In the genomic region with DNA sequence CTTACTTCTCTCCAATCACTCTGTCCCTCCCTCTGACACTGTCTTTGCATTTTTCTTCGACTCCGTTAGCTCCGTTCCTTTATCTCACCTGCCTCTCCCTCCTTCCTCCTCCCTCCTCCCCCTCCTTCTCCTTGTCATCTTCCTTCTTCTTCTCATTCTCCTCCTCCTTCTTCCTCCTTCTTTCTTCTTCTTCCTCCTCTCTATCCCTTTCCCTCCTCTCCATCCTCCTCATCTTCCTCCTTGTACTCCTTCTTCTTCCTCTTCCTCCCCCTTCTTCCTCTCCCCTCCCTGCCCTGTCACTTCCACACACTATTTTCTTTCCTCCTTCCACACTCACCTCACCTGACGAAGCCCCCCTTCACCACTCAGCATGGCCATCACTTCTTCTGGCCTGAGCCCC, we compare ENCODE assay signal across 28 cellular contexts. TPM values are rescaled to one million over a fixed set of nuclear protein-coding genes. Genes with fewer than 3 reads are reported as not detected.
"Had no signal": no experiment of that assay in that cellular context is flagged by ENCODE, and none has a peak within 500 bp of the region (broad histone marks: within the 10 kb centered on the region; RNA-seq: fewer than 3 reads in every experiment).

No MANE protein-coding gene starts in this region.

- H3K4me3 Mint-ChIP-seq: naive B cell; naive thymus-derived CD8-positive, alpha-beta T cell; natural killer cell treated with Interleukin-12 subunit alpha and Interleukin-12 subunit beta and Interleukin-15 and Interleukin-18, amount 100 ng/mL, for 72 hours; neural crest cell; stimulated activated effector memory CD8-positive, alpha-beta T cell treated with anti-CD3 and anti-CD28 coated beads, Interleukin-12 subunit alpha, Interleukin-12 subunit beta, amount 100 ng/mL, for 72 hours; stimulated activated naive B cell treated with anti-CD40 and anti-IgM and Interleukin-4, amounts not matched to agents 10 μg/mL and 1 μg/mL and 100 μg/mL, for 72 hours; stimulated activated naive CD8-positive, alpha-beta T cell treated with anti-CD3 and anti-CD28 coated beads, Interleukin-15, Interleukin-2, amounts not matched to agents 100 ng/mL and 50 ng/mL, for 24 hours; type B pancreatic cell had no signal

- H3K36me3 ChIP-seq: neutrophil, pancreas, prostate gland, right lobe of liver, sigmoid colon, stomach, thoracic aorta, thyroid gland, tibial nerve, upper lobe of right lung, uterus had no signal

- H3K4me1 ChIP-seq: pancreas, prostate gland, right lobe of liver, stomach, thyroid gland, tibial nerve, upper lobe of right lung, uterus had no signal

- H3K9me3 ChIP-seq: neutrophil, pancreas, prostate gland, right lobe of liver, sigmoid colon, stomach, thoracic aorta, thyroid gland, upper lobe of right lung, uterus had no signal

- H3K27ac ChIP-seq: neutrophil, pancreas, prostate gland, right lobe of liver, sigmoid colon, stomach, thoracic aorta, thyroid gland, tibial nerve, upper lobe of right lung, uterus had no signal

- H3K36me3 Mint-ChIP-seq: naive B cell; naive thymus-derived CD8-positive, alpha-beta T cell; natural killer cell treated with Interleukin-12 subunit alpha and Interleukin-12 subunit beta and Interleukin-15 and Interleukin-18, amount 100 ng/mL, for 72 hours; stimulated activated effector memory CD8-positive, alpha-beta T cell treated with anti-CD3 and anti-CD28 coated beads, Interleukin-12 subunit alpha, Interleukin-12 subunit beta, amount 100 ng/mL, for 72 hours; stimulated activated naive B cell treated with anti-CD40 and anti-IgM and Interleukin-4, amounts not matched to agents 10 μg/mL and 1 μg/mL and 100 μg/mL, for 72 hours; type B pancreatic cell had no signal

- H3K27ac Mint-ChIP-seq: naive thymus-derived CD8-positive, alpha-beta T cell; natural killer cell treated with Interleukin-12 subunit alpha and Interleukin-12 subunit beta and Interleukin-15 and Interleukin-18, amount 100 ng/mL, for 72 hours; nephron progenitor cell; stimulated activated effector memory CD8-positive, alpha-beta T cell treated with anti-CD3 and anti-CD28 coated beads, Interleukin-12 subunit alpha, Interleukin-12 subunit beta, amount 100 ng/mL, for 72 hours; stimulated activated naive B cell treated with anti-CD40 and anti-IgM and Interleukin-4, amounts not matched to agents 10 μg/mL and 1 μg/mL and 100 μg/mL, for 72 hours; stimulated activated naive CD8-positive, alpha-beta T cell treated with anti-CD3 and anti-CD28 coated beads, Interleukin-15, Interleukin-2, amounts not matched to agents 100 ng/mL and 50 ng/mL, for 24 hours; type B pancreatic cell had no signal

- H3K27me3 ChIP-seq: neutrophil, right lobe of liver, sigmoid colon, stomach, thyroid gland, tibial nerve, upper lobe of right lung, uterus had no signal

- DNase-seq: naive B cell; naive thymus-derived CD8-positive, alpha-beta T cell; nephron progenitor cell; nucleus accumbens; pancreas; right cardiac atrium; right lobe of liver; sigmoid colon; small intestine; stimulated activated CD4-positive, alpha-beta T cell treated with anti-CD3 and anti-CD28 coated beads, Interleukin-15, amount 100 ng/mL, for 24 hours; stimulated activated CD4-positive, alpha-beta T cell treated with anti-CD3 and anti-CD28 coated beads, Interleukin-2, amount 100 ng/mL, for 24 hours; stimulated activated CD4-positive, alpha-beta T cell treated with anti-CD3 and anti-CD28 coated beads, Interleukin-2, amount 100 ng/mL, for 48 hours; stimulated activated CD4-positive, alpha-beta T cell treated with anti-CD3 and anti-CD28 coated beads, Interleukin-4, amount 100 ng/mL, for 24 hours; stimulated activated naive B cell treated with anti-CD40 and anti-IgM and Interleukin-4, amounts not matched to agents 10 μg/mL and 1 μg/mL and 100 μg/mL, for 72 hours; stimulated activated naive CD4-positive, alpha-beta T cell treated with Interleukin-2 at 50 U/mL for 16 hours; stomach; thyroid gland; upper lobe of right lung; uterus had no signal

- H3K4me1 Mint-ChIP-seq: naive B cell; naive thymus-derived CD8-positive, alpha-beta T cell; nephron progenitor cell; stimulated activated effector memory CD8-positive, alpha-beta T cell treated with anti-CD3 and anti-CD28 coated beads, Interleukin-12 subunit alpha, Interleukin-12 subunit beta, amount 100 ng/mL, for 72 hours had no signal

- FAIRE-seq: pancreas, small intestine had no signal

- H3K9me3 Mint-ChIP-seq: natural killer cell treated with Interleukin-12 subunit alpha and Interleukin-12 subunit beta and Interleukin-15 and Interleukin-18, amount 100 ng/mL, for 72 hours; stimulated activated naive CD8-positive, alpha-beta T cell treated with anti-CD3 and anti-CD28 coated beads, Interleukin-15, Interleukin-2, amounts not matched to agents 100 ng/mL and 50 ng/mL, for 24 hours had no signal

- H3K4me3 ChIP-seq: pancreas, prostate gland, right lobe of liver, sigmoid colon, stomach, thoracic aorta, thyroid gland, tibial nerve, upper lobe of right lung, uterus had no signal

RNA-seq across cellular contexts. Expression of a gene that starts 53.0 kb away (rescaled TPM):
- total RNA-seq: naive thymus-derived CD8-positive, alpha-beta T cell; natural killer cell treated with Interleukin-12 subunit alpha and Interleukin-12 subunit beta and Interleukin-15 and Interleukin-18, amount 100 ng/mL, for 72 hours had no signal
- polyA plus RNA-seq: naive thymus-derived CD8-positive, alpha-beta T cell had no signal
